ENCODE assay signal across 3 cellular contexts in genomic region chr20:38856570-38856969, GRCh38.
TF ChIP-seq lines count a peak whose summit lies in the region.

No MANE protein-coding gene starts in this region.

TF ChIP-seq in HepG2, 621 proteins besides CTCF, POLR2A, EP300 and RAD21:
- TF ChIP-seq ZNF629 (CRISPR knock-in tag; conservative IDR thresholded peaks at IDR 0.05) (peak; percentile 43; the same call in 1 of the 2 replicates), ZBTB34 (CRISPR knock-in tag; IDR thresholded peaks at IDR 0.05) (no peak)

TF ChIP-seq in K562, 482 proteins besides CTCF, POLR2A, EP300 and RAD21:
- no peak for TF ChIP-seq MITF (IDR thresholded peaks at IDR 0.05)
- TF ChIP-seq BHLHE40 (IDR thresholded peaks at IDR 0.05; ENCODE audit: low read length), result no peak
- no peak for TF ChIP-seq ZC3H11A (IDR thresholded peaks at IDR 0.05; ENCODE audit: low read depth, low read length)
- TF ChIP-seq HDAC2 (IDR thresholded peaks at IDR 0.05), result 0 out of 2 replicates have a peak, but pooled peaks have one; percentile 40
- peak; percentile 33 for TF ChIP-seq CHD4 (IDR thresholded peaks at IDR 0.05; ENCODE audit: insufficient read depth, insufficient replicate concordance, low read depth, low read length, poor library complexity, severe bottlenecking)
- TF ChIP-seq SMAD4 (CRISPR knock-in tag; conservative IDR thresholded peaks at IDR 0.05), result 0 out of 2 replicates have a peak, but pooled peaks have one; percentile 13
- peak; percentile 39; the same call in 1 of the 2 replicates for TF ChIP-seq ADNP (tag; IDR thresholded peaks at IDR 0.05)
- TF ChIP-seq BCOR (IDR thresholded peaks at IDR 0.05), result peak; percentile 83
- TF ChIP-seq ZBED1 (IDR thresholded peaks at IDR 0.05), result no peak
- TF ChIP-seq NFATC3 (IDR thresholded peaks at IDR 0.05), result no peak
- TF ChIP-seq DACH1 (IDR thresholded peaks at IDR 0.05; ENCODE audit: partially characterized antibody), result no peak
- TF ChIP-seq HSF4 (CRISPR knock-in tag; IDR thresholded peaks at IDR 0.05; ENCODE audit: borderline replicate concordance), result no peak
- no peak for TF ChIP-seq DMBX1 (CRISPR knock-in tag; IDR thresholded peaks at IDR 0.05; ENCODE audit: borderline replicate concordance)
- TF ChIP-seq FOXM1 (IDR thresholded peaks at IDR 0.05; ENCODE audit: low read depth), result no peak
- no peak for TF ChIP-seq FOXM1 (CRISPR knock-in tag; IDR thresholded peaks at IDR 0.05; ENCODE audit: low read depth)
- no peak for TF ChIP-seq ZNF263 (CRISPR knock-in tag; IDR thresholded peaks at IDR 0.05; ENCODE audit: borderline replicate concordance)
- peak; percentile 82 for TF ChIP-seq RBM25 (IDR thresholded peaks at IDR 0.05; ENCODE audit: low read depth, low read length, severe bottlenecking)
- no peak for TF ChIP-seq MEIS2 (IDR thresholded peaks at IDR 0.05; ENCODE audit: partially characterized antibody)
- no peak for TF ChIP-seq KLF16 (IDR thresholded peaks at IDR 0.05)
- TF ChIP-seq NCOA1 (IDR thresholded peaks at IDR 0.05; ENCODE audit: low read depth), result no peak
- peak in 1 of 2 experiments; percentile 61; a peak in 1 of 4 replicates for TF ChIP-seq KDM1A (IDR thresholded peaks at IDR 0.05)

TF ChIP-seq in WTC11, 78 proteins besides CTCF, POLR2A, EP300 and RAD21:
- no peak for TF ChIP-seq HMGXB4 (CRISPR knock-in tag; IDR thresholded peaks at IDR 0.05)
- no peak for TF ChIP-seq ZNF671 (CRISPR knock-in tag; IDR thresholded peaks at IDR 0.05)
- no peak for TF ChIP-seq PREB (CRISPR knock-in tag; IDR thresholded peaks at IDR 0.05; ENCODE audit: borderline replicate concordance)
- TF ChIP-seq ZBTB21 (CRISPR knock-in tag; IDR thresholded peaks at IDR 0.05; ENCODE audit: borderline replicate concordance), result no peak
- TF ChIP-seq ATF2 (CRISPR knock-in tag; IDR thresholded peaks at IDR 0.05; ENCODE audit: borderline replicate concordance, low read depth), result no peak
- TF ChIP-seq ZNF263 (CRISPR knock-in tag; IDR thresholded peaks at IDR 0.05; ENCODE audit: low read depth), result no peak
- TF ChIP-seq NR2C2 (CRISPR knock-in tag; IDR thresholded peaks at IDR 0.05), result no peak
- no peak for TF ChIP-seq ARID4B (CRISPR knock-in tag; IDR thresholded peaks at IDR 0.05; ENCODE audit: borderline replicate concordance)
- no peak for TF ChIP-seq ZNF232 (CRISPR knock-in tag; IDR thresholded peaks at IDR 0.05)
- TF ChIP-seq NFYB (CRISPR knock-in tag; conservative IDR thresholded peaks at IDR 0.05; ENCODE audit: low read depth), result no peak
- TF ChIP-seq PRRX2 (CRISPR knock-in tag; IDR thresholded peaks at IDR 0.05), result no peak
- no peak for TF ChIP-seq USF1 (CRISPR knock-in tag; IDR thresholded peaks at IDR 0.05)
- no peak for TF ChIP-seq USF2 (CRISPR knock-in tag; IDR thresholded peaks at IDR 0.05)
- TF ChIP-seq IRF1 (CRISPR knock-in tag; IDR thresholded peaks at IDR 0.05), result no peak
- TF ChIP-seq NR1H2 (CRISPR knock-in tag; IDR thresholded peaks at IDR 0.05), result no peak
- no peak for TF ChIP-seq ZNF425 (CRISPR knock-in tag; conservative IDR thresholded peaks at IDR 0.05)
